In genomic region chr16:70198666-70199065, GRCh38 we compare ENCODE assay signal across 1 cellular context.
TF ChIP-seq lines count a peak whose summit lies in the region.
"Not testable (repeated sequence)": the region's sequence is repeated elsewhere in the genome, so short reads cannot be mapped to it uniquely, and the experiment has no call there.

No MANE protein-coding gene starts in this region.

TF ChIP-seq in HepG2, 621 proteins besides CTCF, POLR2A, EP300 and RAD21:
- 0 out of 2 replicates have a peak, but pooled peaks have one; percentile 25 for TF ChIP-seq ELF3 (CRISPR knock-in tag; IDR thresholded peaks at IDR 0.05)
- TF ChIP-seq, protein P1, sequence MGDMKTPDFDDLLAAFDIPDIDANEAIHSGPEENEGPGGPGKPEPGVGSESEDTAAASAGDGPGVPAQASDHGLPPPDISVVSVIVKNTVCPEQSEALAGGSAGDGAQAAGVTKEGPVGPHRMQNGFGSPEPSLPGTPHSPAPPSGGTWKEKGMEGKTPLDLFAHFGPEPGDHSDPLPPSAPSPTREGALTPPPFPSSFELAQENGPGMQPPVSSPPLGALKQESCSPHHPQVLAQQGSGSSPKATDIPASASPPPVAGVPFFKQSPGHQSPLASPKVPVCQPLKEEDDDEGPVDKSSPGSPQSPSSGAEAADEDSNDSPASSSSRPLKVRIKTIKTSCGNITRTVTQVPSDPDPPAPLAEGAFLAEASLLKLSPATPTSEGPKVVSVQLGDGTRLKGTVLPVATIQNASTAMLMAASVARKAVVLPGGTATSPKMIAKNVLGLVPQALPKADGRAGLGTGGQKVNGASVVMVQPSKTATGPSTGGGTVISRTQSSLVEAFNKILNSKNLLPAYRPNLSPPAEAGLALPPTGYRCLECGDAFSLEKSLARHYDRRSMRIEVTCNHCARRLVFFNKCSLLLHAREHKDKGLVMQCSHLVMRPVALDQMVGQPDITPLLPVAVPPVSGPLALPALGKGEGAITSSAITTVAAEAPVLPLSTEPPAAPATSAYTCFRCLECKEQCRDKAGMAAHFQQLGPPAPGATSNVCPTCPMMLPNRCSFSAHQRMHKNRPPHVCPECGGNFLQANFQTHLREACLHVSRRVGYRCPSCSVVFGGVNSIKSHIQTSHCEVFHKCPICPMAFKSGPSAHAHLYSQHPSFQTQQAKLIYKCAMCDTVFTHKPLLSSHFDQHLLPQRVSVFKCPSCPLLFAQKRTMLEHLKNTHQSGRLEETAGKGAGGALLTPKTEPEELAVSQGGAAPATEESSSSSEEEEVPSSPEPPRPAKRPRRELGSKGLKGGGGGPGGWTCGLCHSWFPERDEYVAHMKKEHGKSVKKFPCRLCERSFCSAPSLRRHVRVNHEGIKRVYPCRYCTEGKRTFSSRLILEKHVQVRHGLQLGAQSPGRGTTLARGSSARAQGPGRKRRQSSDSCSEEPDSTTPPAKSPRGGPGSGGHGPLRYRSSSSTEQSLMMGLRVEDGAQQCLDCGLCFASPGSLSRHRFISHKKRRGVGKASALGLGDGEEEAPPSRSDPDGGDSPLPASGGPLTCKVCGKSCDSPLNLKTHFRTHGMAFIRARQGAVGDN (CRISPR knock-in tag; IDR thresholded peaks at IDR 0.05), result peak; percentile 34; the same call in 1 of the 2 replicates
- 0 out of 2 replicates have a peak, but pooled peaks have one; percentile 0 for TF ChIP-seq CEBPG (CRISPR knock-in tag; IDR thresholded peaks at IDR 0.05)
- peak; percentile 49 for TF ChIP-seq ARID5B (CRISPR knock-in tag; IDR thresholded peaks at IDR 0.05)
- 0 out of 2 replicates have a peak, but pooled peaks have one; percentile 42 for TF ChIP-seq GATAD2A (CRISPR knock-in tag; IDR thresholded peaks at IDR 0.05)
- peak; percentile 32; the same call in 1 of the 2 replicates for TF ChIP-seq SALL1 (CRISPR knock-in tag; IDR thresholded peaks at IDR 0.05)
- TF ChIP-seq SOX13 (IDR thresholded peaks at IDR 0.05), result not testable (repeated sequence)
- peak in 1 of 2 experiments; percentile 45; a peak in 1 of 4 replicates for TF ChIP-seq SOX13 (CRISPR knock-in tag; conservative IDR thresholded peaks at IDR 0.05 in 1 of 2, IDR thresholded peaks at IDR 0.05 in 1 of 2)
- TF ChIP-seq FOSL2 (CRISPR knock-in tag; IDR thresholded peaks at IDR 0.05), result 0 out of 2 replicates have a peak, but pooled peaks have one; percentile 11
TF ChIP-seq in HepG2: peak in this region for 8; not testable (repeated sequence) for 613.
